Comparison of ENCODE assay signal across 8 cellular contexts in genomic region chr13:36345438-36346221, GRCh38. TPM values are rescaled to one million over a fixed set of nuclear protein-coding genes. Genes with fewer than 3 reads are reported as not detected.
DNase-seq lines count a peak whose midpoint lies in the region; ATAC-seq, FAIRE-seq and TF ChIP-seq lines count a peak whose summit lies in the region.

No MANE protein-coding gene starts in this region.

- H3K4me2 ChIP-seq in astrocyte (ENCODE audit: low read length): peak overlapping the region; percentile 92

- H3K4me1 Mint-ChIP-seq in astrocyte (ENCODE audit: low read depth, unreplicated experiment): peaks cover 26% of the 10 kb centered on the region

- no peaks in the 10 kb centered on the region for H3K27me3 Mint-ChIP-seq in astrocyte (ENCODE audit: low read depth, unreplicated experiment)

- no peaks in the 10 kb centered on the region for H3K36me3 ChIP-seq in astrocyte (ENCODE audit: insufficient read depth, low read length)
- H3K36me3 ChIP-seq in right atrium auricular region: no peaks in the 10 kb centered on the region
- H3K36me3 ChIP-seq in uterus: no peaks in the 10 kb centered on the region

- peak; percentile 25 for ATAC-seq in HG03175 (IDR thresholded peaks at IDR 0.05; ENCODE audit: unreplicated experiment)

- H4K20me1 ChIP-seq in astrocyte (ENCODE audit: insufficient read depth, low read length): peaks cover 19% of the 10 kb centered on the region

- H3K4me3 ChIP-seq in astrocyte (ENCODE audit: insufficient read depth, low read depth, low read length) (peak overlapping the region; percentile 89), right atrium auricular region (peak overlapping the region; percentile 78 to 93), uterus (peak overlapping the region; percentile 67 to 91)

- no peaks in the 10 kb centered on the region for H3K36me3 Mint-ChIP-seq in astrocyte (ENCODE audit: low read depth, unreplicated experiment)

- peak; percentile 60 for DNase-seq in Caki2 (ENCODE audit: low read depth)
- peak; percentile 18 to 54 for DNase-seq in SW 1271 (lab: John Stamatoyannopoulos, UW)
- peak; percentile 86 for DNase-seq in astrocyte (ENCODE audit: low read depth)
- DNase-seq in right atrium auricular region (ENCODE audit: low spot score): peak; percentile 91
- peak; percentile 86 for DNase-seq in pons (ENCODE audit: low spot score)
- peak; percentile 77 to 85 for DNase-seq in uterus
- no peak for DNase-seq in NCI-H2171 treated with DMSO at 0.1 percent for 48 hours (lab: John Stamatoyannopoulos, UW)

- H3K4me1 ChIP-seq in astrocyte (ENCODE audit: insufficient read depth, low read length): peaks cover 10% of the 10 kb centered on the region
- peaks cover 0 to 22% of the 10 kb centered on the region in 2 donors for H3K4me1 ChIP-seq in right atrium auricular region
- peaks cover 0 to 9% of the 10 kb centered on the region in 2 donors for H3K4me1 ChIP-seq in uterus

- no peaks in the 10 kb centered on the region for H3K27me3 ChIP-seq in astrocyte (ENCODE audit: insufficient read depth, low read length)
- no peaks in the 10 kb centered on the region for H3K27me3 ChIP-seq in right atrium auricular region
- H3K27me3 ChIP-seq in uterus: no peaks in the 10 kb centered on the region

- H3K9me3 ChIP-seq in astrocyte (ENCODE audit: insufficient read depth, low read depth, low read length) (no peaks in the 10 kb centered on the region), right atrium auricular region (no peaks in the 10 kb centered on the region), uterus (no peaks in the 10 kb centered on the region)

- in situ Hi-C loops in Caki2 (cut with HindIII; ENCODE audit: low pct_unique_long_range_greater_than_20kb, low sequenced_read_pairs): no loop called here

- H3K79me2 ChIP-seq in astrocyte (ENCODE audit: insufficient read depth, low read length): peaks cover 50% of the 10 kb centered on the region

- H2AFZ ChIP-seq in astrocyte (ENCODE audit: low read depth, low read length): peak overlapping the region; percentile 92

- peak overlapping the region; percentile 96 for H3K4me3 Mint-ChIP-seq in astrocyte (ENCODE audit: unreplicated experiment)

- TF ChIP-seq CTCF in astrocyte (IDR thresholded peaks at IDR 0.05; ENCODE audit: insufficient read depth, low read depth, low read length) (no peak), right atrium auricular region (IDR thresholded peaks at IDR 0.05) (no peak), uterus (IDR thresholded peaks at IDR 0.05) (no peak)

- H3K27ac Mint-ChIP-seq in astrocyte (ENCODE audit: unreplicated experiment): peak overlapping the region; percentile 99

- no peaks in the 10 kb centered on the region for H3K9me3 Mint-ChIP-seq in astrocyte (ENCODE audit: unreplicated experiment)

- H3K27ac ChIP-seq in astrocyte (ENCODE audit: low read depth, low read length): peak overlapping the region; percentile 98
- peak overlapping the region; percentile 98 to 100 for H3K27ac ChIP-seq in right atrium auricular region
- peak overlapping the region; percentile 99 to 100 for H3K27ac ChIP-seq in uterus

- intact Hi-C loops in uterus (cut with DNase I; ENCODE audit: low total_unique reads): no loop called here

- peak overlapping the region; percentile 99 for H3K9ac ChIP-seq in astrocyte (ENCODE audit: low read length)

- TF ChIP-seq POLR2A in uterus (IDR thresholded peaks at IDR 0.05): peak; percentile 60 to 81

- peak; percentile 26 for FAIRE-seq in astrocyte (lab: Jason Lieb, UNC)

RNA-seq across cellular contexts. Expression of gene SPART, which starts 0.6 kb away (rescaled TPM):
- total RNA-seq in Caki2 (2014; rRNA removed; shearing (Covaris generic); ENCODE audit: low replicate concordance): 49.2 and 82.9 TPM in 2 replicates
- total RNA-seq in astrocyte (47.7 and 50.6 TPM in 2 replicates), right atrium auricular region (10 to 100 TPM; 34.1 to 36.3 TPM), uterus (100 to 1,000 TPM in 3 of 4 donors, 10 to 100 TPM in 1; 45.6 to 297 (median 135) TPM)

RNA-seq across cellular contexts. Expression of gene CCDC169, which starts 48.0 kb away (rescaled TPM):
- total RNA-seq in Caki2 (2014; rRNA removed; shearing (Covaris generic); ENCODE audit: low replicate concordance): not detected in 2 replicates
- total RNA-seq in astrocyte (0.62 and 0.98 TPM in 2 replicates), right atrium auricular region (under 1 TPM; 0.28 to 0.44 TPM), uterus (1 to 10 TPM in 2 of 4 donors, under 1 TPM in 1, not detected in 1; 0.49 to 3.2 (median 1.5) TPM)
